In genomic region chr12:100263131-100263530, GRCh38 we compare ENCODE assay signal across 8 cellular contexts. TPM values are rescaled to one million over a fixed set of nuclear protein-coding genes. Genes with fewer than 3 reads are reported as not detected.
"Had no signal": no experiment of that assay in that cellular context is flagged by ENCODE, and none has a peak within 500 bp of the region (broad histone marks: within the 10 kb centered on the region; RNA-seq: fewer than 3 reads in every experiment).

No MANE protein-coding gene starts in this region.

- H2AFZ ChIP-seq: GM23248 had no signal

- DNase-seq: GM23248, GOT3, H7, HCEC 1CT, Kasumi-1, KBM-7 had no signal

- FAIRE-seq: HTR-8/SVneo had no signal

- H3K9ac ChIP-seq: GM23248, KMS-11 had no signal

- H3K27ac ChIP-seq: GM23248, KMS-11 had no signal

- H3K4me2 ChIP-seq: KMS-11 had no signal

- H3K4me3 ChIP-seq: GM23248 had no signal

RNA-seq across cellular contexts. Expression of gene DEPDC4, which starts 3.7 kb away (rescaled TPM):
- total RNA-seq: GM23248 had no signal
